Comparison of ENCODE assay signal across 2 cellular contexts in the genomic region with DNA sequence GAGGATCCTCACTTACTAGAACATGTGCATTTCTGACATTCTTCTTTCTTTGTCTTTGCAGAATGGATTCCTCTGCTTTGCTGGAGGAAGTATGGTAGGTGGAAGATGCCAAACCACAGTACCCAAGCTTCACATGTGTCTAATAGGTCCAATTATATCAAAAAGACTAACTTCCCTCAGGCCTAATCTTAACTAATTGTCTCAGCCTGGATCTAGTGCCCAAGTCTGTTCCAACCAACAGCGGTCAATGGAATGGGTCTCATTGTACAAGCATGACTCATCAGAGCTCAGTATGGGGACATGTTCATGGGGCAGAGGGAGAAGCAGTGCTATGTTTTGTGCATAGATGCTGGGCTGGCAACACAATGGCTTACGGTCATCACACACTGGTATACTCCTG.
TF ChIP-seq lines count a peak whose summit lies in the region.

No MANE protein-coding gene starts in this region.

TF ChIP-seq in SK-N-SH, 30 proteins besides CTCF, POLR2A, EP300 and RAD21:
- 0 out of 2 replicates have a peak, but pooled peaks have one; percentile 13 for TF ChIP-seq JUND (IDR thresholded peaks at IDR 0.05)
- TF ChIP-seq ELF1 (IDR thresholded peaks at IDR 0.05), result no peak
- peak; percentile 13; the same call in 1 of the 2 replicates for TF ChIP-seq FOSL2 (IDR thresholded peaks at IDR 0.05; ENCODE audit: borderline replicate concordance, low read depth)

TF ChIP-seq in H1, 55 proteins besides CTCF, POLR2A, EP300 and RAD21:
- no peak for TF ChIP-seq PHF8 (conservative IDR thresholded peaks at IDR 0.05; ENCODE audit: low read depth, low read length)
TF ChIP-seq in H1: peak in this region for 0.
